In genomic region chr11:33257160-33257896, GRCh38 we compare ENCODE assay signal across 8 cellular contexts. TPM values are rescaled to one million over a fixed set of nuclear protein-coding genes. Genes with fewer than 3 reads are reported as not detected.
DNase-seq lines count a peak whose midpoint lies in the region; ATAC-seq and TF ChIP-seq lines count a peak whose summit lies in the region.

Gene HIPK3 (plus strand): TSS chr11:33257381.

- CTCF ChIA-PET in RWPE1 (lab: Yijun Ruan, JAX) = interaction anchor here (0.5 to 1.1 kb wide), 4 partner anchors 39 to 347 kb away, joined by 3 to 7 read pairs (median 3); no protein-coding TSS in a partner anchor

- H3K27ac ChIP-seq in DND-41 (ENCODE audit: low read length) = peak within 1 kb of the TSS; percentile 92
- peak within 1 kb of the TSS; percentile 100 for H3K27ac ChIP-seq in RWPE1

- TF ChIP-seq CTCF in DND-41 (IDR thresholded peaks at IDR 0.05; ENCODE audit: borderline replicate concordance, extremely low read depth, low read length, poor library complexity, severe bottlenecking) (peak; percentile 63), RWPE1 (conservative IDR thresholded peaks at IDR 0.05; ENCODE audit: low read depth) (peak; percentile 67)

- H3K4me3 Mint-ChIP-seq in activated T-helper 2 cell treated with anti-CD3 and anti-CD28 coated beads, Interferon-gamma antibody, Interleukin-2, Interleukin-4, amounts not matched to agents 10 μg/mL and 5 μg/mL and 100 μg/mL, durations not matched to agents 14 hours and 24 hours and 36 hours (ENCODE audit: low read depth) = peak within 1 kb of the TSS; percentile 92
- H3K4me3 Mint-ChIP-seq in natural killer cell treated with Interleukin-12 subunit alpha and Interleukin-12 subunit beta and Interleukin-15 and Interleukin-18, amount 100 ng/mL, for 72 hours = peak within 1 kb of the TSS; percentile 93

- H3K27me3 Mint-ChIP-seq in activated T-helper 2 cell treated with anti-CD3 and anti-CD28 coated beads, Interferon-gamma antibody, Interleukin-2, Interleukin-4, amounts not matched to agents 10 μg/mL and 5 μg/mL and 100 μg/mL, durations not matched to agents 14 hours and 24 hours and 36 hours (ENCODE audit: low read depth) = peaks cover 2% of the 10 kb centered on the region
- H3K27me3 Mint-ChIP-seq in natural killer cell treated with Interleukin-12 subunit alpha and Interleukin-12 subunit beta and Interleukin-15 and Interleukin-18, amount 100 ng/mL, for 72 hours = no peaks in the 10 kb centered on the region

- H3K9me3 ChIP-seq in DND-41 (ENCODE audit: insufficient read depth, low read length, severe bottlenecking) = no peaks in the 10 kb centered on the region

- H4K20me1 ChIP-seq in DND-41 (ENCODE audit: insufficient read depth, low read length) = peaks cover 19% of the 10 kb centered on the region; the same call in 1 of the 2 replicates

- POLR2A ChIA-PET in RWPE1 (lab: Yijun Ruan, JAX; ENCODE audit: low non-redundant PET) = no interaction called here

- no peaks in the 10 kb centered on the region; the same call in 1 of the 2 replicates for H3K36me3 ChIP-seq in DND-41 (ENCODE audit: insufficient read depth, low read length)

- no peaks in the 10 kb centered on the region for H3K27me3 ChIP-seq in DND-41 (ENCODE audit: insufficient read depth, low read length, poor library complexity)

- ATAC-seq in DND-41 (ENCODE audit: insufficient read depth, low read depth) (peak; percentile 77), GM21619 (IDR thresholded peaks at IDR 0.05; ENCODE audit: unreplicated experiment) (peak; percentile 74)
- peak; percentile 91 to 94 for ATAC-seq in natural killer cell treated with Interleukin-12 subunit alpha and Interleukin-12 subunit beta and Interleukin-15 and Interleukin-18, amount 100 ng/mL, for 72 hours

- H3K79me2 ChIP-seq in DND-41 (ENCODE audit: insufficient read depth, low read length) = peaks cover 58% of the 10 kb centered on the region

- peak within 1 kb of the TSS; percentile 100 for H3K9ac ChIP-seq in DND-41 (ENCODE audit: low read depth, low read length)

- H3K36me3 Mint-ChIP-seq in activated T-helper 2 cell treated with anti-CD3 and anti-CD28 coated beads, Interferon-gamma antibody, Interleukin-2, Interleukin-4, amounts not matched to agents 10 μg/mL and 5 μg/mL and 100 μg/mL, durations not matched to agents 14 hours and 24 hours and 36 hours (ENCODE audit: low read depth) = peaks cover 14% of the 10 kb centered on the region
- H3K36me3 Mint-ChIP-seq in natural killer cell treated with Interleukin-12 subunit alpha and Interleukin-12 subunit beta and Interleukin-15 and Interleukin-18, amount 100 ng/mL, for 72 hours = no peaks in the 10 kb centered on the region

- intact Hi-C loops in activated T-helper 2 cell treated with anti-CD3 and anti-CD28 coated beads, Interferon-gamma antibody, Interleukin-2, Interleukin-4, amounts not matched to agents 10 μg/mL and 5 μg/mL and 100 μg/mL, durations not matched to agents 14 hours and 24 hours and 36 hours (cut with micrococcal nuclease) = loop anchor here (5.0 to 10.0 kb wide), 3 partner anchors 67 to 795 kb away; partner anchors contain the start of genes CAPRIN1 and DEPDC7

- peak within 1 kb of the TSS; percentile 66 for H3K4me2 ChIP-seq in DND-41 (ENCODE audit: insufficient read depth, low read length)

- H3K9me3 Mint-ChIP-seq in activated T-helper 2 cell treated with anti-CD3 and anti-CD28 coated beads, Interferon-gamma antibody, Interleukin-2, Interleukin-4, amounts not matched to agents 10 μg/mL and 5 μg/mL and 100 μg/mL, durations not matched to agents 14 hours and 24 hours and 36 hours = peaks cover 5% of the 10 kb centered on the region
- no peaks in the 10 kb centered on the region for H3K9me3 Mint-ChIP-seq in natural killer cell treated with Interleukin-12 subunit alpha and Interleukin-12 subunit beta and Interleukin-15 and Interleukin-18, amount 100 ng/mL, for 72 hours

- H3K4me1 Mint-ChIP-seq in activated T-helper 2 cell treated with anti-CD3 and anti-CD28 coated beads, Interferon-gamma antibody, Interleukin-2, Interleukin-4, amounts not matched to agents 10 μg/mL and 5 μg/mL and 100 μg/mL, durations not matched to agents 14 hours and 24 hours and 36 hours (ENCODE audit: low read depth) = peaks cover 31% of the 10 kb centered on the region
- peaks cover 33 to 38% of the 10 kb centered on the region in 2 donors for H3K4me1 Mint-ChIP-seq in natural killer cell treated with Interleukin-12 subunit alpha and Interleukin-12 subunit beta and Interleukin-15 and Interleukin-18, amount 100 ng/mL, for 72 hours (ENCODE audit: low read depth in 2 of 2)

- peak within 1 kb of the TSS; percentile 95 for H2AFZ ChIP-seq in DND-41 (ENCODE audit: low read depth, low read length)

- H3K27ac Mint-ChIP-seq in activated T-helper 2 cell treated with anti-CD3 and anti-CD28 coated beads, Interferon-gamma antibody, Interleukin-2, Interleukin-4, amounts not matched to agents 10 μg/mL and 5 μg/mL and 100 μg/mL, durations not matched to agents 14 hours and 24 hours and 36 hours = peak within 1 kb of the TSS; percentile 99
- H3K27ac Mint-ChIP-seq in natural killer cell treated with Interleukin-12 subunit alpha and Interleukin-12 subunit beta and Interleukin-15 and Interleukin-18, amount 100 ng/mL, for 72 hours = peak within 1 kb of the TSS; percentile 91 to 93

- H3K4me1 ChIP-seq in DND-41 (ENCODE audit: insufficient read depth, low read length) = peaks cover 33% of the 10 kb centered on the region

- DNase-seq in DND-41 = peak; percentile 76
- peak; percentile 33 for DNase-seq in Jurkat, Clone E6-1 (ENCODE audit: low read depth, low spot score)
- peak; percentile 73 for DNase-seq in RWPE1 (ENCODE audit: low spot score)
- peak; percentile 75 for DNase-seq in activated T-helper 2 cell treated with anti-CD3 and anti-CD28 coated beads, Interferon-gamma antibody, Interleukin-2, Interleukin-4, amounts not matched to agents 10 μg/mL and 5 μg/mL and 100 μg/mL, durations not matched to agents 14 hours and 24 hours and 36 hours (ENCODE audit: low spot score)
- peak; percentile 69 for DNase-seq in fibroblast of peridontal ligament (ENCODE audit: extremely low read depth)
- DNase-seq in natural killer cell treated with Interleukin-12 subunit alpha and Interleukin-12 subunit beta and Interleukin-15 and Interleukin-18, amount 100 ng/mL, for 72 hours (ENCODE audit: low spot score) = peak; percentile 92
- peak; percentile 68 for DNase-seq in stimulated activated naive CD4-positive, alpha-beta T cell treated with Interleukin-2 at 50 U/mL for 16 hours (lab: John Stamatoyannopoulos, UW)

- peak within 1 kb of the TSS; percentile 86 to 88; a peak in 3 of 4 replicates for H3K4me3 ChIP-seq in DND-41 (ENCODE audit: low read depth in 1 of 2, low read length in 2 of 2)
- H3K4me3 ChIP-seq in Jurkat, Clone E6-1 (ENCODE audit: low read length) = peak within 1 kb of the TSS; percentile 78

RNA-seq across cellular contexts. Expression of gene HIPK3, which starts in this region (rescaled TPM):
- 7.3 TPM for polyA plus RNA-seq in Jurkat, Clone E6-1 (2012; ENCODE audit: insufficient read depth, insufficient read length)
- 38.2 and 40.4 TPM in 2 replicates for total RNA-seq in activated T-helper 2 cell treated with anti-CD3 and anti-CD28 coated beads, Interferon-gamma antibody, Interleukin-2, Interleukin-4, amounts not matched to agents 10 μg/mL and 5 μg/mL and 100 μg/mL, durations not matched to agents 14 hours and 24 hours and 36 hours
- 10 to 100 TPM; 39.1 to 60.3 TPM for total RNA-seq in natural killer cell treated with Interleukin-12 subunit alpha and Interleukin-12 subunit beta and Interleukin-15 and Interleukin-18, amount 100 ng/mL, for 72 hours

Comparison
In these comparisons a context has a peak if more than half of its experiments do, and no peak if none do; other contexts are left out.
1. Peak in every context shown above with its lines: DNase-seq, ATAC-seq, H3K4me3 ChIP-seq and H3K27ac ChIP-seq.
2. DNase-seq: peak in every context shown above with its lines; median percentile 92 in natural killer cell treated with Interleukin-12 subunit alpha and Interleukin-12 subunit beta and Interleukin-15 and Interleukin-18, amount 100 ng/mL, for 72 hours; 76 in DND-41; 75 in activated T-helper 2 cell treated with anti-CD3 and anti-CD28 coated beads, Interferon-gamma antibody, Interleukin-2, Interleukin-4, amounts not matched to agents 10 μg/mL and 5 μg/mL and 100 μg/mL, durations not matched to agents 14 hours and 24 hours and 36 hours; 73 in RWPE1; 69 in fibroblast of peridontal ligament; 68 in stimulated activated naive CD4-positive, alpha-beta T cell treated with Interleukin-2 at 50 U/mL for 16 hours; 33 in Jurkat, Clone E6-1.